ENCODE assay signal across 9 cellular contexts in genomic region chr17:48037036-48037881, GRCh38. TPM values are rescaled to one million over a fixed set of nuclear protein-coding genes. Genes with fewer than 3 reads are reported as not detected.
A peak's percentile ranks its signal among the peaks of the same experiment; 100 is the strongest.
DNase-seq lines count a peak whose midpoint lies in the region; ATAC-seq and TF ChIP-seq lines count a peak whose summit lies in the region.
"Had no signal": no experiment of that assay in that cellular context is flagged by ENCODE, and none has a peak within 500 bp of the region (broad histone marks: within the 10 kb centered on the region; RNA-seq: fewer than 3 reads in every experiment).

A gene with protein sequence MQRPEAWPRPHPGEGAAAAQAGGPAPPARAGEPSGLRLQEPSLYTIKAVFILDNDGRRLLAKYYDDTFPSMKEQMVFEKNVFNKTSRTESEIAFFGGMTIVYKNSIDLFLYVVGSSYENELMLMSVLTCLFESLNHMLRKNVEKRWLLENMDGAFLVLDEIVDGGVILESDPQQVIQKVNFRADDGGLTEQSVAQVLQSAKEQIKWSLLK (minus strand): TSS chr17:48037797. CDS start chr17:48037777, 20 bp downstream.

- no peaks in the 10 kb centered on the region for H3K9me3 Mint-ChIP-seq in activated naive CD8-positive, alpha-beta T cell treated with anti-CD3 and anti-CD28 coated beads for 36 hours

- no peaks in the 10 kb centered on the region for H3K36me3 Mint-ChIP-seq in activated naive CD8-positive, alpha-beta T cell treated with anti-CD3 and anti-CD28 coated beads for 36 hours

- H3K4me1 Mint-ChIP-seq in activated naive CD8-positive, alpha-beta T cell treated with anti-CD3 and anti-CD28 coated beads for 36 hours, result peaks cover 14% of the 10 kb centered on the region

- no peaks in the 10 kb centered on the region for H3K9me3 ChIP-seq in left ventricle myocardium inferior (replicated peaks)

- H3K4me3 ChIP-seq in left ventricle myocardium inferior, result peak within 1 kb of the TSS; percentile 84

- TF ChIP-seq CTCF in RWPE1 (conservative IDR thresholded peaks at IDR 0.05; ENCODE audit: low read depth), result no peak; the same call in 1 of the 2 replicates
- peak; percentile 71 for TF ChIP-seq CTCF in left ventricle myocardium inferior (IDR thresholded peaks at IDR 0.05; ENCODE audit: borderline replicate concordance)

- peak within 1 kb of the TSS; percentile 43 for H3K27ac Mint-ChIP-seq in activated naive CD8-positive, alpha-beta T cell treated with anti-CD3 and anti-CD28 coated beads for 36 hours

- POLR2A ChIA-PET in RWPE1 (lab: Yijun Ruan, JAX; ENCODE audit: low non-redundant PET), result no interaction called here

- H3K4me1 ChIP-seq in left ventricle myocardium inferior, result peaks cover 18% of the 10 kb centered on the region

- no peak for ATAC-seq in HG02571 (IDR thresholded peaks at IDR 0.05; ENCODE audit: unreplicated experiment)

- CTCF ChIA-PET in RWPE1 (lab: Yijun Ruan, JAX), result interaction anchor here (0.6 to 1.1 kb wide), 4 partner anchors 10 to 96 kb away, joined by 3 to 4 read pairs (median 3); partner anchors contain the start of gene PNPO

- peak; percentile 31 for DNase-seq in NCI-H146 (lab: John Stamatoyannopoulos, UW)
- DNase-seq in NCI-H146 treated with DMSO at 0.1 percent for 48 hours (lab: John Stamatoyannopoulos, UW; ENCODE audit: unreplicated experiment), result no peak
- DNase-seq in RWPE1 (ENCODE audit: low spot score), result no peak
- DNase-seq in activated naive CD8-positive, alpha-beta T cell treated with anti-CD3 and anti-CD28 coated beads for 36 hours, result peak; percentile 70
- DNase-seq in left ventricle myocardium inferior, result peak; percentile 76
- peak; percentile 62 for DNase-seq in retina
- no peak for DNase-seq in GM19240 (ENCODE audit: insufficient read length, low spot score)

- H3K36me3 ChIP-seq in left ventricle myocardium inferior, result no peaks in the 10 kb centered on the region

- peak within 1 kb of the TSS; percentile 77 for H3K27ac ChIP-seq in RWPE1
- peak within 1 kb of the TSS; percentile 89 for H3K27ac ChIP-seq in left ventricle myocardium inferior (replicated peaks)
- H3K27ac ChIP-seq: C4-2B had no signal

- peaks cover 26% of the 10 kb centered on the region for H3K27me3 Mint-ChIP-seq in activated naive CD8-positive, alpha-beta T cell treated with anti-CD3 and anti-CD28 coated beads for 36 hours

- H3K4me3 Mint-ChIP-seq in activated naive CD8-positive, alpha-beta T cell treated with anti-CD3 and anti-CD28 coated beads for 36 hours, result peak within 1 kb of the TSS; percentile 79

- intact Hi-C loops in left ventricle myocardium inferior (cut with micrococcal nuclease), result no loop called here

- no peaks in the 10 kb centered on the region for H3K27me3 ChIP-seq in left ventricle myocardium inferior (ENCODE audit: low read depth)

RNA-seq across cellular contexts. Expression of the gene that starts here (rescaled TPM):
- total RNA-seq in activated naive CD8-positive, alpha-beta T cell treated with anti-CD3 and anti-CD28 coated beads for 36 hours, result 1 to 10 TPM; 6.3 to 7.5 TPM
- 50.6 TPM for total RNA-seq in left ventricle myocardium inferior

Comparison
In these comparisons a context has a peak if more than half of its experiments do, and no peak if none do; other contexts are left out.
1. DNase-seq: peak in NCI-H146 (single experiment), activated naive CD8-positive, alpha-beta T cell treated with anti-CD3 and anti-CD28 coated beads for 36 hours (single experiment), left ventricle myocardium inferior (single experiment) and retina (single experiment); none in NCI-H146 treated with DMSO at 0.1 percent for 48 hours (single experiment), RWPE1 (single experiment) and GM19240 (single experiment).